In the genomic region with DNA sequence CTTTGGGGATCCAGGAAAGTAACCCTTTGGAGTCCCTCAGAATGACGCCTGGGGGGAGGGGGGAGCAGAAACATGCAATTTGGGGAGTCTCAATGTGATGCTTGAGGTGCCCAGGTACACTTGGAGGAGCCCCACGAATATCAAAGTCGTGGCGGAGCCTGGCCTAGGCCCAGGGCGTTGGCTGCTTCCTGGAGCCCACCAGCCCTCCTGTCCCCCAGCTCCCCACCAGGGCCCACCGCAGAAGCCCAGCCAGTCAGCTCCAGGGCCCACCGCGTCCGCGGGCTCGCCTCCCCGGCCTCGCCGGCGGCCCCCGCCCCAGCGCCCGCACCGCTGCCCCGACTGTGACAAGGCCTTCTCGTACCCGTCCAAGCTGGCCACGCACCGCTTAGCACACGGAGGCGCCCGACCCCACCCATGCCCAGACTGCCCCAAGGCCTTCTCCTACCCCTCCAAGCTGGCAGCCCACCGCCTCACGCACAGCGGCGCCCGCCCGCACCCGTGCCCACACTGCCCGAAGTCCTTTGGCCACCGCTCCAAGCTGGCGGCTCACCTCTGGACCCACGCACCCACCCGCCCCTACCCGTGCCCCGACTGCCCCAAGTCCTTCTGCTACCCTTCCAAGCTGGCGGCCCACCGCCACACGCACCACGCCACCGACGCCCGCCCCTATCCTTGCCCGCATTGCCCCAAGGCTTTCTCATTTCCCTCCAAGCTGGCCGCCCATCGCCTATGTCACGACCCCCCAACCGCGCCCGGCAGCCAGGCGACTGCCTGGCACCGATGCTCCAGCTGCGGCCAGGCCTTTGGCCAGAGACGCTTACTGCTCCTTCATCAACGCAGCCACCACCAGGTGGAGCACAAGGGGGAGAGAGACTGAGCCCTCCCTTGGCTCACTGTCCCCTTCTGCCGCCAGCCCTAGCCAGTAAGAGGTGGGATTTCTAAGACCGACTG, we compare ENCODE assay signal across 8 cellular contexts. TPM values are rescaled to one million over a fixed set of nuclear protein-coding genes. Genes with fewer than 3 reads are reported as not detected.
DNase-seq lines count a peak whose midpoint lies in the region; ATAC-seq and TF ChIP-seq lines count a peak whose summit lies in the region.

No MANE protein-coding gene starts in this region.

- peaks cover 0 to 5% of the 10 kb centered on the region in 2 donors for H3K9me3 ChIP-seq in left lung

- DNase-seq in activated CD4-positive, alpha-beta T cell treated with anti-CD3 and anti-CD28 coated beads, Interleukin-2, amount 10 ng/mL, durations not matched to agents 24 days and 14 days: peak; percentile 71
- no peak for DNase-seq in activated CD4-positive, alpha-beta T cell treated with anti-CD3 and anti-CD28 coated beads, Interleukin-2, amount 50 U/mL, for 1 hour
- DNase-seq in SHP77 treated with DMSO at 0.1 percent for 48 hours (lab: John Stamatoyannopoulos, UW) (peak; percentile 42), choroid plexus epithelial cell (ENCODE audit: low read depth) (peak; percentile 75), left lung (peak; percentile 55 to 85)
- peak in 1 of 2 donors; percentile 57 for DNase-seq in stimulated activated effector memory CD8-positive, alpha-beta T cell treated with anti-CD3 and anti-CD28 coated beads, Interleukin-12 subunit alpha, Interleukin-12 subunit beta, amount 100 ng/mL, for 72 hours (ENCODE audit: low spot score in 2 of 2)

- no peaks in the 10 kb centered on the region for H3K27me3 Mint-ChIP-seq in activated CD4-positive, alpha-beta T cell treated with anti-CD3 and anti-CD28 coated beads, Interleukin-2, amount 10 ng/mL, durations not matched to agents 24 days and 14 days

- peaks cover 18% of the 10 kb centered on the region for H3K4me1 Mint-ChIP-seq in activated CD4-positive, alpha-beta T cell treated with anti-CD3 and anti-CD28 coated beads, Interleukin-2, amount 10 ng/mL, durations not matched to agents 24 days and 14 days
- H3K4me1 Mint-ChIP-seq in stimulated activated effector memory CD8-positive, alpha-beta T cell treated with anti-CD3 and anti-CD28 coated beads, Interleukin-12 subunit alpha, Interleukin-12 subunit beta, amount 100 ng/mL, for 72 hours: peaks cover 27% of the 10 kb centered on the region

- no peaks in the 10 kb centered on the region for H3K27me3 ChIP-seq in left lung

- peak overlapping the region; percentile 53 for H3K4me3 Mint-ChIP-seq in activated CD4-positive, alpha-beta T cell treated with anti-CD3 and anti-CD28 coated beads, Interleukin-2, amount 10 ng/mL, durations not matched to agents 24 days and 14 days
- H3K4me3 Mint-ChIP-seq in stimulated activated effector memory CD8-positive, alpha-beta T cell treated with anti-CD3 and anti-CD28 coated beads, Interleukin-12 subunit alpha, Interleukin-12 subunit beta, amount 100 ng/mL, for 72 hours: peak overlapping the region; percentile 46

- peaks cover 4% of the 10 kb centered on the region for H3K9me3 Mint-ChIP-seq in activated CD4-positive, alpha-beta T cell treated with anti-CD3 and anti-CD28 coated beads, Interleukin-2, amount 10 ng/mL, durations not matched to agents 24 days and 14 days
- peaks cover 5% of the 10 kb centered on the region for H3K9me3 Mint-ChIP-seq in stimulated activated effector memory CD8-positive, alpha-beta T cell treated with anti-CD3 and anti-CD28 coated beads, Interleukin-12 subunit alpha, Interleukin-12 subunit beta, amount 100 ng/mL, for 72 hours

- peak overlapping the region; percentile 80 for H3K27ac Mint-ChIP-seq in activated CD4-positive, alpha-beta T cell treated with anti-CD3 and anti-CD28 coated beads, Interleukin-2, amount 10 ng/mL, durations not matched to agents 24 days and 14 days
- peak overlapping the region; percentile 83 for H3K27ac Mint-ChIP-seq in stimulated activated effector memory CD8-positive, alpha-beta T cell treated with anti-CD3 and anti-CD28 coated beads, Interleukin-12 subunit alpha, Interleukin-12 subunit beta, amount 100 ng/mL, for 72 hours

- intact Hi-C loops in activated CD4-positive, alpha-beta T cell treated with anti-CD3 and anti-CD28 coated beads, Interleukin-2, amount 10 ng/mL, durations not matched to agents 24 days and 14 days (cut with micrococcal nuclease): loop anchor here (1.0 to 5.0 kb wide), 2 partner anchors 133 to 232 kb away; no protein-coding TSS in a partner anchor
- intact Hi-C loops in left lung (cut with DNase I): no loop called here

- ATAC-seq in left lung (no peak), GM18907 (IDR thresholded peaks at IDR 0.05; ENCODE audit: unreplicated experiment) (no peak), HG03342 (IDR thresholded peaks at IDR 0.05; ENCODE audit: unreplicated experiment) (no peak)
- no peak for ATAC-seq in stimulated activated effector memory CD8-positive, alpha-beta T cell treated with anti-CD3 and anti-CD28 coated beads, Interleukin-12 subunit alpha, Interleukin-12 subunit beta, amount 100 ng/mL, for 72 hours

- peaks cover 0 to 31% of the 10 kb centered on the region in 2 donors for H3K36me3 ChIP-seq in left lung

- no peak overlapping the region for H3K4me3 ChIP-seq in choroid plexus epithelial cell (ENCODE audit: low read depth, low read length)
- no peak overlapping the region for H3K4me3 ChIP-seq in left lung

- peaks cover 28% of the 10 kb centered on the region for H3K36me3 Mint-ChIP-seq in activated CD4-positive, alpha-beta T cell treated with anti-CD3 and anti-CD28 coated beads, Interleukin-2, amount 10 ng/mL, durations not matched to agents 24 days and 14 days (ENCODE audit: low read depth)
- peaks cover 55% of the 10 kb centered on the region for H3K36me3 Mint-ChIP-seq in stimulated activated effector memory CD8-positive, alpha-beta T cell treated with anti-CD3 and anti-CD28 coated beads, Interleukin-12 subunit alpha, Interleukin-12 subunit beta, amount 100 ng/mL, for 72 hours

- H3K4me1 ChIP-seq in left lung: peaks cover 0 to 24% of the 10 kb centered on the region in 2 donors

- H3K27ac ChIP-seq in left lung: peak overlapping the region; percentile 90

- TF ChIP-seq CTCF in choroid plexus epithelial cell (conservative IDR thresholded peaks at IDR 0.05; ENCODE audit: low read depth, low read length): peak; percentile 85
- TF ChIP-seq CTCF in left lung (IDR thresholded peaks at IDR 0.05): peak; percentile 42 to 48

RNA-seq across cellular contexts. Expression of a gene that starts 2.1 kb away (rescaled TPM):
- 1.8 and 2.4 TPM in 2 replicates for total RNA-seq in activated CD4-positive, alpha-beta T cell treated with anti-CD3 and anti-CD28 coated beads, Interleukin-2, amount 10 ng/mL, durations not matched to agents 24 days and 14 days
- 1 to 10 TPM; 2.1 to 2.5 TPM for total RNA-seq in left lung

RNA-seq across cellular contexts. Expression of a gene that starts 8.1 kb away (rescaled TPM):
- 59.3 and 59.7 TPM in 2 replicates for total RNA-seq in activated CD4-positive, alpha-beta T cell treated with anti-CD3 and anti-CD28 coated beads, Interleukin-2, amount 10 ng/mL, durations not matched to agents 24 days and 14 days
- total RNA-seq in left lung: 10 to 100 TPM; 37.5 to 39.8 TPM

RNA-seq across cellular contexts. Expression of a gene that starts 30.5 kb away (rescaled TPM):
- total RNA-seq in activated CD4-positive, alpha-beta T cell treated with anti-CD3 and anti-CD28 coated beads, Interleukin-2, amount 10 ng/mL, durations not matched to agents 24 days and 14 days: 26.3 and 26.7 TPM in 2 replicates
- 1 to 10 TPM; 4.5 to 8.3 TPM for total RNA-seq in left lung

RNA-seq across cellular contexts. Expression of a gene that starts 40.2 kb away (rescaled TPM):
- 27.5 and 29.6 TPM in 2 replicates for total RNA-seq in activated CD4-positive, alpha-beta T cell treated with anti-CD3 and anti-CD28 coated beads, Interleukin-2, amount 10 ng/mL, durations not matched to agents 24 days and 14 days
- 10 to 100 TPM; 25.2 to 30.6 TPM for total RNA-seq in left lung

RNA-seq across cellular contexts. Expression of a gene that starts 40.5 kb away (rescaled TPM):
- 7.9 and 9.9 TPM in 2 replicates for total RNA-seq in activated CD4-positive, alpha-beta T cell treated with anti-CD3 and anti-CD28 coated beads, Interleukin-2, amount 10 ng/mL, durations not matched to agents 24 days and 14 days
- 1 to 10 TPM; 6.2 to 7.1 TPM for total RNA-seq in left lung
